Comparison of ENCODE assay signal across 25 cellular contexts in the genomic region with DNA sequence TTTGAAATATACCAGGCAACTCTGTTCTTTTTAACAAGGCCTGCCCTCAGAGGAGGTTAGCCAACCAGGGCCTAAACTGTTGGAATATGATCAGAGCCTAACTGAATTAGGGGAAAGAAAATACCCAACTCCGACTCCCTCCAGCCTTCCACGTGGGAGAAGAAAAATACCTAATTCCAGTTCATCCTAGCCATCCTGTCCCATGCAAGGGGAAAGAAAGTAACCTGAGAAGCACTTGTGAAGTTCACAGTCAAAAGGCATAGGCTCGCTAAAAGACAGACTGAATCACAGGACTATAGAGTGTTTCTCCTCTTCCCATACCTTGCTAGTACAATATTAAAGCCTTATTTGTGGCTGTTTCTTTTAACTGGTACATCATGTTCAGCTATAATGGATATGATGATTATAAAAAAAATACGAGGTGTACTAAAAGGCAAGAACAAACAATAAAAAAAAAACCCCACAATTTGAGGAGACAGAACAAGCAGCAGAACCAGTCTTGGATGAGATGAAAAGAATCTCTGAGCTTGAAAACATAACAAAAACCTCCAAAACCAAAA. TPM values are rescaled to one million over a fixed set of nuclear protein-coding genes. Genes with fewer than 3 reads are reported as not detected.
"Had no signal": no experiment of that assay in that cellular context is flagged by ENCODE, and none has a peak within 500 bp of the region (broad histone marks: within the 10 kb centered on the region; RNA-seq: fewer than 3 reads in every experiment).

No MANE protein-coding gene starts in this region.

- H3K9me3 ChIP-seq: esophagus squamous epithelium, gastroesophageal sphincter, right atrium auricular region, tibial artery had no signal

- H3K4me1 Mint-ChIP-seq: activated naive CD8-positive, alpha-beta T cell treated with anti-CD3 and anti-CD28 coated beads, Interleukin-2, amount 50 U/mL, for 24 hours; stimulated activated effector memory CD8-positive, alpha-beta T cell treated with anti-CD3 and anti-CD28 coated beads, Interleukin-12 subunit alpha, Interleukin-12 subunit beta, amount 100 ng/mL, for 72 hours; stimulated activated naive CD8-positive, alpha-beta T cell treated with anti-CD3 and anti-CD28 coated beads, Interleukin-15, amount 100 ng/mL, for 72 hours had no signal

- H3K36me3 Mint-ChIP-seq: activated CD4-positive, alpha-beta memory T cell treated with anti-CD3 and anti-CD28 coated beads for 36 hours; neural progenitor cell; stimulated activated effector memory CD8-positive, alpha-beta T cell treated with anti-CD3 and anti-CD28 coated beads, Interleukin-12 subunit alpha, Interleukin-12 subunit beta, amount 100 ng/mL, for 72 hours had no signal

- DNase-seq: activated CD4-positive, alpha-beta memory T cell treated with anti-CD3 and anti-CD28 coated beads for 36 hours; activated CD4-positive, alpha-beta T cell treated with anti-CD3 and anti-CD28 coated beads for 48 hours; activated effector memory CD4-positive, alpha-beta T cell treated with Interleukin-2 at 50 U/mL for 16 hours; activated naive CD4-positive, alpha-beta T cell treated with anti-CD3 and anti-CD28 coated beads, Interleukin-2, amount 50 U/mL, for 16 hours; activated naive CD8-positive, alpha-beta T cell treated with anti-CD3 and anti-CD28 coated beads, Interleukin-2, amount 50 U/mL, for 24 hours; activated T-cell treated with anti-CD3 and anti-CD28 coated beads, Interleukin-2, amount 50 U/mL, for 72 hours; cerebellar nuclear complex; cortex of kidney; endodermal cell; esophagus squamous epithelium; head of caudate nucleus; islet precursor cell; left cardiac atrium; naive thymus-derived CD8-positive, alpha-beta T cell; stimulated activated CD4-positive, alpha-beta T cell treated with anti-CD3 and anti-CD28 coated beads, Interleukin-2, amount 100 ng/mL, for 24 hours; stimulated activated naive CD8-positive, alpha-beta T cell treated with anti-CD3 and anti-CD28 coated beads, Interleukin-15, amount 100 ng/mL, for 72 hours; T1000; tibial artery had no signal

- H3K4me3 Mint-ChIP-seq: activated CD4-positive, alpha-beta memory T cell treated with anti-CD3 and anti-CD28 coated beads for 36 hours; activated naive CD8-positive, alpha-beta T cell treated with anti-CD3 and anti-CD28 coated beads, Interleukin-2, amount 50 U/mL, for 24 hours; activated T-cell treated with anti-CD3 and anti-CD28 coated beads, Interleukin-2, amount 50 U/mL, for 72 hours; endodermal cell; naive thymus-derived CD8-positive, alpha-beta T cell; neural progenitor cell; stimulated activated effector memory CD8-positive, alpha-beta T cell treated with anti-CD3 and anti-CD28 coated beads, Interleukin-12 subunit alpha, Interleukin-12 subunit beta, amount 100 ng/mL, for 72 hours; stimulated activated naive CD8-positive, alpha-beta T cell treated with anti-CD3 and anti-CD28 coated beads, Interleukin-15, amount 100 ng/mL, for 72 hours; T-helper 1 cell treated with Interleukin-12 subunit alpha and Interleukin-12 subunit beta and Interleukin-4 antibody, amounts not matched to agents 30 μg/mL and 1 μg/mL, for 36 hours had no signal

- H3K27ac Mint-ChIP-seq: activated CD4-positive, alpha-beta memory T cell treated with anti-CD3 and anti-CD28 coated beads for 36 hours; activated naive CD8-positive, alpha-beta T cell treated with anti-CD3 and anti-CD28 coated beads, Interleukin-2, amount 50 U/mL, for 24 hours; activated T-cell treated with anti-CD3 and anti-CD28 coated beads, Interleukin-2, amount 50 U/mL, for 72 hours; endodermal cell; naive thymus-derived CD8-positive, alpha-beta T cell; neural progenitor cell; stimulated activated effector memory CD8-positive, alpha-beta T cell treated with anti-CD3 and anti-CD28 coated beads, Interleukin-12 subunit alpha, Interleukin-12 subunit beta, amount 100 ng/mL, for 72 hours; T-helper 1 cell treated with Interleukin-12 subunit alpha and Interleukin-12 subunit beta and Interleukin-4 antibody, amounts not matched to agents 30 μg/mL and 1 μg/mL, for 36 hours had no signal

- H3K36me3 ChIP-seq: esophagus squamous epithelium, gastroesophageal sphincter, neural progenitor cell, right atrium auricular region, tibial artery had no signal

- H3K4me1 ChIP-seq: esophagus squamous epithelium, gastroesophageal sphincter, neural progenitor cell, right atrium auricular region, tibial artery had no signal

- H3K4me3 ChIP-seq: esophagus squamous epithelium, gastroesophageal sphincter, lung, neural progenitor cell, right atrium auricular region, tibial artery had no signal

- H3K9me3 Mint-ChIP-seq: activated CD4-positive, alpha-beta memory T cell treated with anti-CD3 and anti-CD28 coated beads for 36 hours; endodermal cell had no signal

- ATAC-seq: activated naive CD8-positive, alpha-beta T cell treated with anti-CD3 and anti-CD28 coated beads, Interleukin-2, amount 50 U/mL, for 24 hours; activated T-cell treated with anti-CD3 and anti-CD28 coated beads, Interleukin-2, amount 50 U/mL, for 72 hours; gastroesophageal sphincter; left cardiac atrium; naive thymus-derived CD8-positive, alpha-beta T cell; stimulated activated effector memory CD8-positive, alpha-beta T cell treated with anti-CD3 and anti-CD28 coated beads, Interleukin-12 subunit alpha, Interleukin-12 subunit beta, amount 100 ng/mL, for 72 hours; stimulated activated naive CD8-positive, alpha-beta T cell treated with anti-CD3 and anti-CD28 coated beads, Interleukin-15, amount 100 ng/mL, for 72 hours had no signal

RNA-seq across cellular contexts. Expression of gene ATP10B, which starts 18.0 kb away (rescaled TPM):
- total RNA-seq: activated CD4-positive, alpha-beta memory T cell treated with anti-CD3 and anti-CD28 coated beads for 36 hours; activated T-cell treated with anti-CD3 and anti-CD28 coated beads, Interleukin-2, amount 50 U/mL, for 72 hours; naive thymus-derived CD8-positive, alpha-beta T cell; posterior vena cava had no signal
